8 cellular contexts compared by ENCODE assay signal in genomic region chr6:137870744-137871247, GRCh38. TPM values are rescaled to one million over a fixed set of nuclear protein-coding genes. Genes with fewer than 3 reads are reported as not detected.
A peak's percentile ranks its signal among the peaks of the same experiment; 100 is the strongest.
DNase-seq lines count a peak whose midpoint lies in the region; ATAC-seq and TF ChIP-seq lines count a peak whose summit lies in the region.

No MANE protein-coding gene starts in this region.

- no peak for DNase-seq in activated CD4-positive, CD25-positive, alpha-beta regulatory T cell treated with anti-CD3 and anti-CD28 coated beads, Interleukin-2, amount 50 U/mL, for 72 hours
- DNase-seq in adipocyte (ENCODE audit: low read depth) (no peak), NCI-H2227 (lab: John Stamatoyannopoulos, UW; ENCODE audit: unreplicated experiment) (no peak), lower leg skin (ENCODE audit: low spot score in 2 of 2) (no peak)

- WGBS in lower leg skin, 2 donors: 22 to 37% methylated on average over 4 of the region's 4 CpGs

- intact Hi-C loops in lower leg skin (cut with DNase I; ENCODE audit: low total_unique reads): no loop called here

- ATAC-seq in activated CD4-positive, CD25-positive, alpha-beta regulatory T cell treated with anti-CD3 and anti-CD28 coated beads, Interleukin-2, amount 50 U/mL, for 24 hours: peak; percentile 4 to 25
- ATAC-seq in HG03442 (IDR thresholded peaks at IDR 0.05; ENCODE audit: unreplicated experiment) (peak; percentile 20), HG03280 (IDR thresholded peaks at IDR 0.05; ENCODE audit: unreplicated experiment) (no peak)

- H3K9ac ChIP-seq in adipocyte (ENCODE audit: low read length) (peak overlapping the region; percentile 65), mucosa of stomach (ENCODE audit: low read length) (peak overlapping the region; percentile 42)

- H3K9me3 ChIP-seq in adipocyte (ENCODE audit: control insufficient read depth, low read length) (no peaks in the 10 kb centered on the region), mucosa of stomach (ENCODE audit: control insufficient read depth, low read length) (no peaks in the 10 kb centered on the region)

- H3K36me3 ChIP-seq in adipocyte (ENCODE audit: control insufficient read depth, insufficient read depth, low read length, severe bottlenecking) (peaks cover 18% of the 10 kb centered on the region), mucosa of stomach (ENCODE audit: control insufficient read depth, insufficient read depth, low read length) (no peaks in the 10 kb centered on the region)

- TF ChIP-seq POLR2A in lower leg skin (IDR thresholded peaks at IDR 0.05): no peak

- H3K4me1 ChIP-seq in adipocyte (ENCODE audit: control insufficient read depth, insufficient read depth, low read length) (peaks cover 70% of the 10 kb centered on the region), mucosa of stomach (ENCODE audit: control insufficient read depth, insufficient read depth, low read length) (peaks cover 53% of the 10 kb centered on the region)

- no peak for TF ChIP-seq CTCF in lower leg skin (IDR thresholded peaks at IDR 0.05)

- H3K27me3 ChIP-seq in adipocyte (replicated peaks; ENCODE audit: control insufficient read depth, insufficient read depth, low read length): no peaks in the 10 kb centered on the region
- no peaks in the 10 kb centered on the region for H3K27me3 ChIP-seq in mucosa of stomach (ENCODE audit: control insufficient read depth, insufficient read depth, low read length)

- H3K4me3 ChIP-seq in adipocyte (ENCODE audit: low read length) (peak overlapping the region; percentile 93), mucosa of stomach (ENCODE audit: low read length) (no peak overlapping the region), lower leg skin (ENCODE audit: low read depth, poor library complexity, severe bottlenecking) (no peak overlapping the region)

RNA-seq across cellular contexts. Expression of gene TNFAIP3, which starts 3.7 kb away (rescaled TPM):
- total RNA-seq in lower leg skin: 10 to 100 TPM; 13.4 to 29.9 (median 26.2) TPM
